ENCODE assay signal across 8 cellular contexts in genomic region chr13:111152836-111153235, GRCh38. TPM values are rescaled to one million over a fixed set of nuclear protein-coding genes. Genes with fewer than 3 reads are reported as not detected.
DNase-seq lines count a peak whose midpoint lies in the region; ATAC-seq, FAIRE-seq and TF ChIP-seq lines count a peak whose summit lies in the region.

No MANE protein-coding gene starts in this region.

- no peaks in the 10 kb centered on the region for H3K9me3 ChIP-seq in iPS DF 6.9 (ENCODE audit: control insufficient read depth, insufficient read depth, low read length)
- no peaks in the 10 kb centered on the region for H3K9me3 ChIP-seq in small intestine (ENCODE audit: control insufficient read depth, low read depth)

- CTCF ChIA-PET in activated CD4-positive, alpha-beta T cell treated with anti-CD3 and anti-CD28 coated beads for 36 hours (lab: Charles Lee): no interaction called here
- CTCF ChIA-PET in WTC11 (lab: Charles Lee): interaction anchor here (1.0 kb wide), 1 partner anchor 26 kb away, joined by 3 read pairs; no protein-coding TSS in a partner anchor

- POLR2A ChIA-PET in activated CD4-positive, alpha-beta T cell treated with anti-CD3 and anti-CD28 coated beads for 36 hours (lab: Charles Lee): no interaction called here
- POLR2A ChIA-PET in WTC11 (lab: Charles Lee): interaction anchor here (0.7 to 1.0 kb wide), 2 partner anchors 9 to 29 kb away, joined by 3 read pairs; no protein-coding TSS in a partner anchor

- no peaks in the 10 kb centered on the region for H3K27me3 Mint-ChIP-seq in activated CD4-positive, alpha-beta T cell treated with anti-CD3 and anti-CD28 coated beads for 36 hours
- peaks cover 7% of the 10 kb centered on the region; the same call in 1 of the 2 replicates for H3K27me3 Mint-ChIP-seq in WTC11 (ENCODE audit: low read depth)

- ATAC-seq in activated CD4-positive, alpha-beta T cell treated with anti-CD3 and anti-CD28 coated beads for 36 hours: no peak
- ATAC-seq in WTC11 (no peak), HG02884 (IDR thresholded peaks at IDR 0.05; ENCODE audit: unreplicated experiment) (no peak)

- WGBS in iPS DF 6.9 (ENCODE audit: insufficient coverage, insufficient read length): no CpG with 5 or more reads among the region's 9 CpGs
- 6 to 25% (median 18%) methylated on average over 9 of the region's 9 CpGs for WGBS in small intestine, 3 donors

- intact Hi-C loops in activated CD4-positive, alpha-beta T cell treated with anti-CD3 and anti-CD28 coated beads for 36 hours (cut with DNase I, micrococcal nuclease): loop anchor here (1.0 to 10.0 kb wide), 11 partner anchors 36 to 1368 kb away; partner anchors contain the start of genes ING1 (in 1 of the 2) and IRS2 (in 1 of the 2)

- no peak overlapping the region for H3K27ac ChIP-seq in iPS DF 6.9 (ENCODE audit: low read length)
- H3K27ac ChIP-seq in small intestine (ENCODE audit: low read depth in 1 of 2, low read length in 1 of 2): peak overlapping the region; percentile 97

- no peak for FAIRE-seq in small intestine (lab: Jason Lieb, UNC)

- H3K36me3 Mint-ChIP-seq in activated CD4-positive, alpha-beta T cell treated with anti-CD3 and anti-CD28 coated beads for 36 hours (ENCODE audit: low read depth): peaks cover 9% of the 10 kb centered on the region
- H3K36me3 Mint-ChIP-seq in WTC11: no peaks in the 10 kb centered on the region

- H3K4me3 Mint-ChIP-seq in activated CD4-positive, alpha-beta T cell treated with anti-CD3 and anti-CD28 coated beads for 36 hours: peak overlapping the region; percentile 83
- peak overlapping the region; percentile 87 for H3K4me3 Mint-ChIP-seq in WTC11

- H3K9me3 Mint-ChIP-seq in activated CD4-positive, alpha-beta T cell treated with anti-CD3 and anti-CD28 coated beads for 36 hours (ENCODE audit: low read depth): no peaks in the 10 kb centered on the region
- H3K9me3 Mint-ChIP-seq in WTC11: no peaks in the 10 kb centered on the region

- H3K4me1 ChIP-seq in iPS DF 6.9 (ENCODE audit: control insufficient read depth, insufficient read depth, low read length) (no peaks in the 10 kb centered on the region), small intestine (ENCODE audit: control insufficient read depth in 2 of 2, insufficient read depth in 1 of 2, low read depth in 1 of 2, low read length in 1 of 2) (peaks cover 1 to 10% of the 10 kb centered on the region in 2 donors)

- H3K27me3 ChIP-seq in iPS DF 6.9 (ENCODE audit: control insufficient read depth, insufficient read depth, low read length): no peaks in the 10 kb centered on the region
- no peaks in the 10 kb centered on the region for H3K27me3 ChIP-seq in small intestine (ENCODE audit: control insufficient read depth in 2 of 2, insufficient read depth in 2 of 2, low read length in 2 of 2)

- no peak for TF ChIP-seq CTCF in WTC11 (IDR thresholded peaks at IDR 0.05)

- H3K36me3 ChIP-seq in iPS DF 6.9 (ENCODE audit: control insufficient read depth, insufficient read depth, low read length): no peaks in the 10 kb centered on the region
- H3K36me3 ChIP-seq in small intestine (ENCODE audit: control insufficient read depth in 2 of 2, insufficient read depth in 2 of 2, low read length in 2 of 2): no peaks in the 10 kb centered on the region

- H3K4me3 ChIP-seq in iPS DF 6.9 (ENCODE audit: low read length): peak overlapping the region; percentile 93; the same call in 1 of the 2 replicates
- peak overlapping the region; percentile 80 to 96 for H3K4me3 ChIP-seq in small intestine (ENCODE audit: low read depth in 1 of 2, low read length in 2 of 2)

- peaks cover 33% of the 10 kb centered on the region for H3K4me1 Mint-ChIP-seq in activated CD4-positive, alpha-beta T cell treated with anti-CD3 and anti-CD28 coated beads for 36 hours
- H3K4me1 Mint-ChIP-seq in WTC11: peaks cover 16% of the 10 kb centered on the region

- DNase-seq in activated CD4-positive, alpha-beta T cell treated with anti-CD3 and anti-CD28 coated beads for 36 hours: no peak
- DNase-seq in activated CD4-positive, alpha-beta T cell treated with anti-CD3 and anti-CD28 coated beads, Interleukin-2, amount 50 U/mL, for 1 hour: no peak
- DNase-seq in WTC11 (ENCODE audit: low spot score) (no peak), iPS DF 6.9 (ENCODE audit: low read depth, low spot score) (no peak), small intestine (peak; percentile 72), SKM-1 treated with dmso at 0.1 percent for 144 hours (lab: John Stamatoyannopoulos, UW; ENCODE audit: unreplicated experiment) (no peak), Ammon's horn (ENCODE audit: low spot score) (no peak)

- peak overlapping the region; percentile 90 for H3K27ac Mint-ChIP-seq in activated CD4-positive, alpha-beta T cell treated with anti-CD3 and anti-CD28 coated beads for 36 hours
- peak overlapping the region; percentile 96 for H3K27ac Mint-ChIP-seq in WTC11

TF ChIP-seq in WTC11, 78 proteins besides CTCF, POLR2A, EP300 and RAD21 (continues in another document):
- TF ChIP-seq EMX1 (CRISPR knock-in tag; IDR thresholded peaks at IDR 0.05) (no peak), JAZF1 (CRISPR knock-in tag; IDR thresholded peaks at IDR 0.05) (no peak), TEAD4 (CRISPR knock-in tag; IDR thresholded peaks at IDR 0.05) (no peak), TEAD1 (CRISPR knock-in tag; IDR thresholded peaks at IDR 0.05) (no peak), CREM (CRISPR knock-in tag; IDR thresholded peaks at IDR 0.05) (no peak), ETV6 (CRISPR knock-in tag; IDR thresholded peaks at IDR 0.05) (no peak), TCF7 (CRISPR knock-in tag; IDR thresholded peaks at IDR 0.05; ENCODE audit: low read depth) (no peak), NR1H2 (CRISPR knock-in tag; IDR thresholded peaks at IDR 0.05) (no peak), ARID4B (CRISPR knock-in tag; IDR thresholded peaks at IDR 0.05; ENCODE audit: borderline replicate concordance) (no peak), GTF2I (CRISPR knock-in tag; conservative IDR thresholded peaks at IDR 0.05) (no peak), IRF1 (CRISPR knock-in tag; IDR thresholded peaks at IDR 0.05) (no peak)
- TF ChIP-seq, protein P1, sequence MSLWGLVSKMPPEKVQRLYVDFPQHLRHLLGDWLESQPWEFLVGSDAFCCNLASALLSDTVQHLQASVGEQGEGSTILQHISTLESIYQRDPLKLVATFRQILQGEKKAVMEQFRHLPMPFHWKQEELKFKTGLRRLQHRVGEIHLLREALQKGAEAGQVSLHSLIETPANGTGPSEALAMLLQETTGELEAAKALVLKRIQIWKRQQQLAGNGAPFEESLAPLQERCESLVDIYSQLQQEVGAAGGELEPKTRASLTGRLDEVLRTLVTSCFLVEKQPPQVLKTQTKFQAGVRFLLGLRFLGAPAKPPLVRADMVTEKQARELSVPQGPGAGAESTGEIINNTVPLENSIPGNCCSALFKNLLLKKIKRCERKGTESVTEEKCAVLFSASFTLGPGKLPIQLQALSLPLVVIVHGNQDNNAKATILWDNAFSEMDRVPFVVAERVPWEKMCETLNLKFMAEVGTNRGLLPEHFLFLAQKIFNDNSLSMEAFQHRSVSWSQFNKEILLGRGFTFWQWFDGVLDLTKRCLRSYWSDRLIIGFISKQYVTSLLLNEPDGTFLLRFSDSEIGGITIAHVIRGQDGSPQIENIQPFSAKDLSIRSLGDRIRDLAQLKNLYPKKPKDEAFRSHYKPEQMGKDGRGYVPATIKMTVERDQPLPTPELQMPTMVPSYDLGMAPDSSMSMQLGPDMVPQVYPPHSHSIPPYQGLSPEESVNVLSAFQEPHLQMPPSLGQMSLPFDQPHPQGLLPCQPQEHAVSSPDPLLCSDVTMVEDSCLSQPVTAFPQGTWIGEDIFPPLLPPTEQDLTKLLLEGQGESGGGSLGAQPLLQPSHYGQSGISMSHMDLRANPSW (CRISPR knock-in tag; conservative IDR thresholded peaks at IDR 0.05; ENCODE audit: low read depth): no peak

RNA-seq across cellular contexts. Expression of gene ARHGEF7, which starts 37.7 kb away (rescaled TPM):
- 10 to 100 TPM; 66.9 to 70.2 TPM for total RNA-seq in activated CD4-positive, alpha-beta T cell treated with anti-CD3 and anti-CD28 coated beads for 36 hours
- total RNA-seq in WTC11 (2021): 43.3 to 47.3 TPM (median 44.3 TPM) in 3 replicates
- polyA plus RNA-seq in small intestine: 10 to 100 TPM; 21.6 to 26.4 (median 22.9) TPM
